Comparison of ENCODE assay signal across 1 cellular context in the genomic region with DNA sequence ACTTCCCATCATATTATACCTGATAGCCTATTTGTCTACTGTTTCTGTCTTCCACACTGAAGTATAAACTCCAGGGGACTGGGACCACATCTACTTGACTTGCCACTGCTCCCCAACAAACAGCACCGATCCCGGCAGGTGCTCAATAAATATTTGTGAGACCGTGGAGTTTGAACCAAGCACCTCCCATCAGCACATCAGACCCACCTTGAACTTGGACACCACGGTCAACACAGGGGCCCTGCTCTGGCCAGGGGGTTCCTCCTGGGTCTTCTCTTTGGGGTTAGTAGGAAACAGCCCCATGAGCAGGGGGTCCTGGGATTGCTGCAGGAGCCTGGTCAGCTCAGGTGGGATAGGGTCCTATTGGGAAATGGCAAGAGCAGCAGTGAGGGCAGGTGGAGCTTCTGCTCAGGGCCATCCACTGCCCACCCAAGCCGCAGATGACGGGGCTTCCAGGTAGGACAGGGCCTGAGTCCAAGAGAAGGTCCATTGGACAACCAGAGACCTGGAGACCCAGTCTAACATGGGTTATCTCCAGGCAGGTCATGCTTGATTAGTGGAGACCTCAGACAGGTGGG.
A peak's percentile ranks its signal among the peaks of the same experiment; 100 is the strongest.
TF ChIP-seq lines count a peak whose summit lies in the region.

No MANE protein-coding gene starts in this region.

TF ChIP-seq in HepG2, 621 proteins besides CTCF, POLR2A, EP300 and RAD21:
- TF ChIP-seq SKI (IDR thresholded peaks at IDR 0.05; ENCODE audit: partially characterized antibody): peak; percentile 40
- TF ChIP-seq ZNF652 (CRISPR knock-in tag; IDR thresholded peaks at IDR 0.05; ENCODE audit: borderline replicate concordance, low read depth): no peak
- TF ChIP-seq ZMYM4 (CRISPR knock-in tag; IDR thresholded peaks at IDR 0.05): 0 out of 2 replicates have a peak, but pooled peaks have one; percentile 4
- TF ChIP-seq ZSCAN22 (CRISPR knock-in tag; IDR thresholded peaks at IDR 0.05): no peak
- TF ChIP-seq, protein P1, sequence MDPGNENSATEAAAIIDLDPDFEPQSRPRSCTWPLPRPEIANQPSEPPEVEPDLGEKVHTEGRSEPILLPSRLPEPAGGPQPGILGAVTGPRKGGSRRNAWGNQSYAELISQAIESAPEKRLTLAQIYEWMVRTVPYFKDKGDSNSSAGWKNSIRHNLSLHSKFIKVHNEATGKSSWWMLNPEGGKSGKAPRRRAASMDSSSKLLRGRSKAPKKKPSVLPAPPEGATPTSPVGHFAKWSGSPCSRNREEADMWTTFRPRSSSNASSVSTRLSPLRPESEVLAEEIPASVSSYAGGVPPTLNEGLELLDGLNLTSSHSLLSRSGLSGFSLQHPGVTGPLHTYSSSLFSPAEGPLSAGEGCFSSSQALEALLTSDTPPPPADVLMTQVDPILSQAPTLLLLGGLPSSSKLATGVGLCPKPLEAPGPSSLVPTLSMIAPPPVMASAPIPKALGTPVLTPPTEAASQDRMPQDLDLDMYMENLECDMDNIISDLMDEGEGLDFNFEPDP (CRISPR knock-in tag; conservative IDR thresholded peaks at IDR 0.05): 0 out of 2 replicates have a peak, but pooled peaks have one; percentile 26
- peak; percentile 51; the same call in 1 of the 2 replicates for TF ChIP-seq SALL1 (CRISPR knock-in tag; IDR thresholded peaks at IDR 0.05)
- TF ChIP-seq CSRNP2 (CRISPR knock-in tag; conservative IDR thresholded peaks at IDR 0.05; ENCODE audit: low read depth): no peak
- TF ChIP-seq, protein P2, sequence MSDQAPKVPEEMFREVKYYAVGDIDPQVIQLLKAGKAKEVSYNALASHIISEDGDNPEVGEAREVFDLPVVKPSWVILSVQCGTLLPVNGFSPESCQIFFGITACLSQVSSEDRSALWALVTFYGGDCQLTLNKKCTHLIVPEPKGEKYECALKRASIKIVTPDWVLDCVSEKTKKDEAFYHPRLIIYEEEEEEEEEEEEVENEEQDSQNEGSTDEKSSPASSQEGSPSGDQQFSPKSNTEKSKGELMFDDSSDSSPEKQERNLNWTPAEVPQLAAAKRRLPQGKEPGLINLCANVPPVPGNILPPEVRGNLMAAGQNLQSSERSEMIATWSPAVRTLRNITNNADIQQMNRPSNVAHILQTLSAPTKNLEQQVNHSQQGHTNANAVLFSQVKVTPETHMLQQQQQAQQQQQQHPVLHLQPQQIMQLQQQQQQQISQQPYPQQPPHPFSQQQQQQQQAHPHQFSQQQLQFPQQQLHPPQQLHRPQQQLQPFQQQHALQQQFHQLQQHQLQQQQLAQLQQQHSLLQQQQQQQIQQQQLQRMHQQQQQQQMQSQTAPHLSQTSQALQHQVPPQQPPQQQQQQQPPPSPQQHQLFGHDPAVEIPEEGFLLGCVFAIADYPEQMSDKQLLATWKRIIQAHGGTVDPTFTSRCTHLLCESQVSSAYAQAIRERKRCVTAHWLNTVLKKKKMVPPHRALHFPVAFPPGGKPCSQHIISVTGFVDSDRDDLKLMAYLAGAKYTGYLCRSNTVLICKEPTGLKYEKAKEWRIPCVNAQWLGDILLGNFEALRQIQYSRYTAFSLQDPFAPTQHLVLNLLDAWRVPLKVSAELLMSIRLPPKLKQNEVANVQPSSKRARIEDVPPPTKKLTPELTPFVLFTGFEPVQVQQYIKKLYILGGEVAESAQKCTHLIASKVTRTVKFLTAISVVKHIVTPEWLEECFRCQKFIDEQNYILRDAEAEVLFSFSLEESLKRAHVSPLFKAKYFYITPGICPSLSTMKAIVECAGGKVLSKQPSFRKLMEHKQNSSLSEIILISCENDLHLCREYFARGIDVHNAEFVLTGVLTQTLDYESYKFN (CRISPR knock-in tag; conservative IDR thresholded peaks at IDR 0.05): peak; percentile 70
- 0 out of 2 replicates have a peak, but pooled peaks have one; percentile 18 for TF ChIP-seq HNF4G (IDR thresholded peaks at IDR 0.05; ENCODE audit: borderline replicate concordance, low read depth, low read length)
- TF ChIP-seq HNF4G (CRISPR knock-in tag; IDR thresholded peaks at IDR 0.05; ENCODE audit: borderline replicate concordance, low read depth): no peak
- TF ChIP-seq NCOR1 (IDR thresholded peaks at IDR 0.05; ENCODE audit: borderline replicate concordance, low read length): peak; percentile 28; the same call in 1 of the 2 replicates
- TF ChIP-seq NR2C2 (CRISPR knock-in tag; IDR thresholded peaks at IDR 0.05; ENCODE audit: borderline replicate concordance): 0 out of 2 replicates have a peak, but pooled peaks have one; percentile 18
- TF ChIP-seq HNF4A (CRISPR knock-in tag; IDR thresholded peaks at IDR 0.05): peak; percentile 63
- TF ChIP-seq, protein P3, sequence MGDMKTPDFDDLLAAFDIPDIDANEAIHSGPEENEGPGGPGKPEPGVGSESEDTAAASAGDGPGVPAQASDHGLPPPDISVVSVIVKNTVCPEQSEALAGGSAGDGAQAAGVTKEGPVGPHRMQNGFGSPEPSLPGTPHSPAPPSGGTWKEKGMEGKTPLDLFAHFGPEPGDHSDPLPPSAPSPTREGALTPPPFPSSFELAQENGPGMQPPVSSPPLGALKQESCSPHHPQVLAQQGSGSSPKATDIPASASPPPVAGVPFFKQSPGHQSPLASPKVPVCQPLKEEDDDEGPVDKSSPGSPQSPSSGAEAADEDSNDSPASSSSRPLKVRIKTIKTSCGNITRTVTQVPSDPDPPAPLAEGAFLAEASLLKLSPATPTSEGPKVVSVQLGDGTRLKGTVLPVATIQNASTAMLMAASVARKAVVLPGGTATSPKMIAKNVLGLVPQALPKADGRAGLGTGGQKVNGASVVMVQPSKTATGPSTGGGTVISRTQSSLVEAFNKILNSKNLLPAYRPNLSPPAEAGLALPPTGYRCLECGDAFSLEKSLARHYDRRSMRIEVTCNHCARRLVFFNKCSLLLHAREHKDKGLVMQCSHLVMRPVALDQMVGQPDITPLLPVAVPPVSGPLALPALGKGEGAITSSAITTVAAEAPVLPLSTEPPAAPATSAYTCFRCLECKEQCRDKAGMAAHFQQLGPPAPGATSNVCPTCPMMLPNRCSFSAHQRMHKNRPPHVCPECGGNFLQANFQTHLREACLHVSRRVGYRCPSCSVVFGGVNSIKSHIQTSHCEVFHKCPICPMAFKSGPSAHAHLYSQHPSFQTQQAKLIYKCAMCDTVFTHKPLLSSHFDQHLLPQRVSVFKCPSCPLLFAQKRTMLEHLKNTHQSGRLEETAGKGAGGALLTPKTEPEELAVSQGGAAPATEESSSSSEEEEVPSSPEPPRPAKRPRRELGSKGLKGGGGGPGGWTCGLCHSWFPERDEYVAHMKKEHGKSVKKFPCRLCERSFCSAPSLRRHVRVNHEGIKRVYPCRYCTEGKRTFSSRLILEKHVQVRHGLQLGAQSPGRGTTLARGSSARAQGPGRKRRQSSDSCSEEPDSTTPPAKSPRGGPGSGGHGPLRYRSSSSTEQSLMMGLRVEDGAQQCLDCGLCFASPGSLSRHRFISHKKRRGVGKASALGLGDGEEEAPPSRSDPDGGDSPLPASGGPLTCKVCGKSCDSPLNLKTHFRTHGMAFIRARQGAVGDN (CRISPR knock-in tag; IDR thresholded peaks at IDR 0.05): peak; percentile 5; the same call in 1 of the 2 replicates
